1 cellular context compared by ENCODE assay signal in the genomic region with DNA sequence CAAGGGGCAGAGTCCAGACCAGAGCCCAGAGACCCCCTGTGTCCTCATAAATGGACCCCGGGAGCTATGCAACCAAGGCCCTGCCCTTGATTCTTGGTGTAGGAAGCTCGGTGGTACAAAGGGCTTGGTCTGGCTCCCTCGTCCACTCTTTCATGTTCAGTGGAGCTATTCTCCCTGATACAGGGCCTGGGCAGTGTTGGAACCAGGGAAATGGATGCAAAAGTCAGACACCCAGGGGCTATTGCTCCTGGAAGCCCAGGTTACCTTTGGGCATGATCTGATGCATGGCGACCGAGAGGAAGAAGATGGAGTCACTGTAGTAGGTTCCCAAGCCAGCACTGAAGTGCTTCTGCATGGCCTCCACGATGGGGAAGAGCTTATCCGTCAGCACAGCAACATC.
TF ChIP-seq lines count a peak whose summit lies in the region.

No MANE protein-coding gene starts in this region.

TF ChIP-seq in IMR-90, 13 proteins besides CTCF, POLR2A, EP300 and RAD21:
- TF ChIP-seq MAFK (IDR thresholded peaks at IDR 0.05; ENCODE audit: low read depth, low read length) (no peak), SMC3 (IDR thresholded peaks at IDR 0.05; ENCODE audit: low read depth, low read length) (no peak)
